Comparison of ENCODE assay signal across 10 cellular contexts in the genomic region with DNA sequence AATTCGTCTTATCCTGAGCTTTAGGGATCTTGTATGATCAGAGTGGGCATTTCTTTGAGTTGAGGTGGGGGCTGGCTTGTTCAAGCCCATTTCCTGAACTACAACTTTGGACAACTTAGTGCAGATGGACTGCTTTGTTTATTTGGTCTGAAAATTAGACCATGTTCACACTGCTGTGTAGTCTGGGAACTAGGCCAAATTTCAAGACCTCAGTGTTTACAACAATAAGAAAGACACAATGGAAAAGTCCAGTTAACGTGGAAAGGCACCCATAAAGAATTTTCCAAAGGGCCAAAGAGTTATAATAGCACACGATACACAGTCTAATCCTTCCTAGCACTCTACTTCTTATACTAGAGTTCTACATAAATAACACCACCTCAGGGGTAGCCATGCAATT.
DNase-seq lines count a peak whose midpoint lies in the region; ATAC-seq and TF ChIP-seq lines count a peak whose summit lies in the region.
"Had no signal": no experiment of that assay in that cellular context is flagged by ENCODE, and none has a peak within 500 bp of the region (broad histone marks: within the 10 kb centered on the region; RNA-seq: fewer than 3 reads in every experiment).

No MANE protein-coding gene starts in this region.

- H3K27ac ChIP-seq in SJCRH30 (peak overlapping the region; percentile 33; the same call in 1 of the 2 replicates), testis (peak overlapping the region; percentile 52 to 80)
- H3K27ac ChIP-seq: pancreas, upper lobe of right lung had no signal

- H3K27me3 ChIP-seq in SJCRH30 = no peaks in the 10 kb centered on the region
- H3K27me3 ChIP-seq in testis = no peaks in the 10 kb centered on the region
- H3K27me3 ChIP-seq: pancreas, upper lobe of right lung had no signal

- 23% methylated on average over 3 of the region's 3 CpGs for WGBS in testis, 2 donors

- no peak for TF ChIP-seq CTCF in testis (IDR thresholded peaks at IDR 0.05)

- no peak for TF ChIP-seq POLR2A in testis (IDR thresholded peaks at IDR 0.05)

- peaks cover 15% of the 10 kb centered on the region for H3K4me1 ChIP-seq in SJCRH30
- H3K4me1 ChIP-seq in testis = peaks cover 23% of the 10 kb centered on the region
- H3K4me1 ChIP-seq: pancreas had no signal

- no peak overlapping the region for H3K4me3 ChIP-seq in SJCRH30
- H3K4me3 ChIP-seq in testis = no peak overlapping the region
- H3K4me3 ChIP-seq: pancreas, upper lobe of right lung had no signal

- peak; percentile 63 for DNase-seq in NCI-H510A treated with DMSO at 0.1 percent for 48 hours (lab: John Stamatoyannopoulos, UW)
- no peak for DNase-seq in NCI-H510A (lab: John Stamatoyannopoulos, UW)
- peak; percentile 10 to 43 for DNase-seq in SJCRH30
- DNase-seq in globus pallidus (ENCODE audit: low spot score) = peak; percentile 61
- DNase-seq in testis = no peak
- no peak for DNase-seq in left lobe of liver (ENCODE audit: low spot score)
- no peak for DNase-seq in occipital lobe (lab: John Stamatoyannopoulos, UW)
- DNase-seq: pancreas, upper lobe of right lung had no signal

- H3K9me3 ChIP-seq in SJCRH30 (replicated peaks) (no peaks in the 10 kb centered on the region), testis (no peaks in the 10 kb centered on the region)
- H3K9me3 ChIP-seq: pancreas, upper lobe of right lung had no signal

- intact Hi-C loops in testis (cut with DNase I; ENCODE audit: low total_unique reads) = no loop called here

- H3K36me3 ChIP-seq in SJCRH30 (no peaks in the 10 kb centered on the region), testis (ENCODE audit: low read depth, missing control alignments) (no peaks in the 10 kb centered on the region)
- H3K36me3 ChIP-seq: pancreas, upper lobe of right lung had no signal

- no peak for ATAC-seq in GM21515 (IDR thresholded peaks at IDR 0.05; ENCODE audit: unreplicated experiment)
- ATAC-seq in left lobe of liver = no peak
- ATAC-seq: pancreas, upper lobe of right lung had no signal

Comparison
In these comparisons a context has a peak if more than half of its experiments do, and no peak if none do; other contexts are left out.
1. DNase-seq: peak in NCI-H510A treated with DMSO at 0.1 percent for 48 hours (single experiment), SJCRH30 (2 of 2) and globus pallidus (single experiment); none in NCI-H510A (single experiment), testis (single experiment), left lobe of liver (single experiment) and occipital lobe (single experiment).